In the genomic region with DNA sequence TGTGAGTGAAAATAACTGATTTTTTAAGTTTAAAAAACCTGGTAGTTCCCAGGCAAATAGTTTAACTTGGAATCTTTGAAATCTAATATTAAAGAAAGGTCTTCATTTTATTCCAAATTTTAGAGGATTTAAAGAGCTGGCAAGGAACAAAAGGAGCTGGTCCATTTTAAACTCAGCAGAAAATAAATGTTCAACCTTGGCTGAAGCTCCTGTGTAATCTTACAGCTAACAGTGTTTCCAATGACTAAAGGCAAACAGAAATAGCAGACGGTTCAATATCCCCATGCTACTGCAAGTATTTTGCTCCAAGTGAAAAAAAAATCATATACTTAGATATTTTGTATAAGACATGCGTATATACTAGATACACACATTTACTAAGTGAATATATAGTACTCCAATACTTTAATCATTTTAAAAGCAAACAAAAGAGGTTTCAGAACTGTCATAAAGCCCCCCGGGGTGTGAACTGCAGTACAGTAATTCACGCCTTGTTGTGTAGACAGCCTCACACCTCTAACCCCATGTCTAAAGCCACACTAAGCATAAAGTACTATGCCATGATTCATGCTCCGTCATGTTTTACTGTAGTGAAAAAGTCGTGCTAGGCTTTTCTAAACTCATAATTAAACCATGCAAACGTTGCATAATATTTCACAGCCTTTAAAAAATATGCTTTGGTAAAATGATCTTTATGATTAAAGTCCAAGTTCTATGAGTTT, we compare ENCODE assay signal across 14 cellular contexts.
DNase-seq lines count a peak whose midpoint lies in the region; ATAC-seq, FAIRE-seq and TF ChIP-seq lines count a peak whose summit lies in the region.
"Had no signal": no experiment of that assay in that cellular context is flagged by ENCODE, and none has a peak within 500 bp of the region (broad histone marks: within the 10 kb centered on the region; RNA-seq: fewer than 3 reads in every experiment).

No MANE protein-coding gene starts in this region.

- intact Hi-C loops in pancreas (cut with DNase I), result no loop called here

- H3K4me1 ChIP-seq in RWPE2 (ENCODE audit: insufficient read depth, poor library complexity, severe bottlenecking), result peaks cover 58% of the 10 kb centered on the region
- H3K4me1 ChIP-seq in pancreas, result peaks cover 6 to 13% (median 6%) of the 10 kb centered on the region in 3 donors

- peak overlapping the region; percentile 98 for H3K27ac ChIP-seq in RWPE2 (ENCODE audit: poor library complexity, severe bottlenecking)
- peak overlapping the region in 1 of 4 donors; percentile 16 for H3K27ac ChIP-seq in pancreas
- H3K27ac ChIP-seq: right atrium auricular region, SK-N-MC, VCaP had no signal

- ATAC-seq in RWPE2 (ENCODE audit: low read depth) (peak; percentile 57; the same call in 2 of the 3 replicates), pancreas (peak in 3 of 4 donors; percentile 25 to 58 (median 47)), GM21576 (IDR thresholded peaks at IDR 0.05; ENCODE audit: unreplicated experiment) (no peak)

- DNase-seq in EH (ENCODE audit: low read depth) (peak; percentile 66), RWPE2 (ENCODE audit: low spot score) (no peak), fibroblast of the aortic adventitia (ENCODE audit: low read depth) (peak; percentile 38), pancreas (no peak), GM20000 (ENCODE audit: low spot score) (no peak)
- DNase-seq in effector CD8-positive, alpha-beta T cell (lab: John Stamatoyannopoulos, UW), result no peak
- DNase-seq: COR-L47, substantia nigra had no signal

- TF ChIP-seq CTCF in RWPE2 (IDR thresholded peaks at IDR 0.05; ENCODE audit: poor library complexity, severe bottlenecking) (no peak), fibroblast of the aortic adventitia (IDR thresholded peaks at IDR 0.05; ENCODE audit: insufficient read depth, low read length) (no peak), pancreas (IDR thresholded peaks at IDR 0.05) (no peak), GM20000 (IDR thresholded peaks at IDR 0.05; ENCODE audit: extremely low read depth, missing control alignments) (no peak)

- H3K27me3 ChIP-seq in RWPE2 (ENCODE audit: insufficient read depth, poor library complexity, severe bottlenecking), result no peaks in the 10 kb centered on the region
- H3K27me3 ChIP-seq in pancreas, result no peaks in the 10 kb centered on the region
- H3K27me3 ChIP-seq: right atrium auricular region had no signal

- H3K36me3 ChIP-seq in RWPE2 (ENCODE audit: low read depth) (peaks cover 95% of the 10 kb centered on the region), pancreas (no peaks in the 10 kb centered on the region)

- no peak for FAIRE-seq in pancreas (lab: Jason Lieb, UNC)
- FAIRE-seq: endometrium, K562 had no signal

- H3K9me3 ChIP-seq in RWPE2 (ENCODE audit: severe bottlenecking) (peaks cover 8% of the 10 kb centered on the region), pancreas (no peaks in the 10 kb centered on the region)
- H3K9me3 ChIP-seq: right atrium auricular region had no signal

- WGBS in pancreas, 2 donors, result 44 to 45% methylated on average over 7 of the region's 7 CpGs

- H3K4me3 ChIP-seq in RWPE2 (ENCODE audit: severe bottlenecking) (no peak overlapping the region), fibroblast of the aortic adventitia (ENCODE audit: low read depth, low read length) (no peak overlapping the region), pancreas (no peak overlapping the region)
- H3K4me3 ChIP-seq: K562, right atrium auricular region, SK-N-MC had no signal

Comparison
In these comparisons a context has a peak if more than half of its experiments do, and no peak if none do; other contexts are left out.
1. DNase-seq: peak in EH (single experiment) and fibroblast of the aortic adventitia (single experiment); none in RWPE2 (single experiment), pancreas (0 of 6), GM20000 (single experiment) and effector CD8-positive, alpha-beta T cell (single experiment).